In the genomic region with DNA sequence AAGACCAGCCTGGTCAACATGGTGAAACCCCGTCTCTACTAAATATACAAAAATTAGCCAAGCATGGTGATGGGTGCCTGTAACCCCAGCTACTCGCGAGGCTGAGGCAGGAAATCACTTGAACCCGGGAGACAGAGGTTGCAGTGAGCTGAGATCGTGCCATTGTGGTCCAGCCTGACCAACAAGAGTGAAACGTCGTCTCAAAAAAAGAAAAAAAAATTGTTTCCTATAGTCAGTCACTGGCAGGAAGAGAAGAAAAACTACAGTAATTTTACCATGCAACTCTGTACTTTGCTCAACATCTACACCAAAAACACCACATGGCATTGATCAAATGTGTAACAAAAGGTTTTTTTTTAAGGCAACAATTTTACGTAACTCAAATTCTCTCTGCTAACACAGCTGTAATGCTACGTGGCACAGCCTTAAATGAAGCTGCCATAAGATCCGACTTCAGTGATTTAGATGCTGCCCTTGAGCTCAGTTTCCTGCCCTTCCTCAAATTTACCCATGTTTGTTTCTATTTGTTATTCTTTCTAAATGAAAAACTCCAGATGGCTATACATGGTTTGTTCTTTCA, we compare ENCODE assay signal across 27 cellular contexts. TPM values are rescaled to one million over a fixed set of nuclear protein-coding genes. Genes with fewer than 3 reads are reported as not detected.
DNase-seq lines count a peak whose midpoint lies in the region; ATAC-seq and TF ChIP-seq lines count a peak whose summit lies in the region.
"Had no signal": no experiment of that assay in that cellular context is flagged by ENCODE, and none has a peak within 500 bp of the region (broad histone marks: within the 10 kb centered on the region; RNA-seq: fewer than 3 reads in every experiment).

No MANE protein-coding gene starts in this region.

- H3K4me1 Mint-ChIP-seq in CD8-positive, alpha-beta T cell (ENCODE audit: low read depth) = peaks cover 24% of the 10 kb centered on the region
- H3K4me1 Mint-ChIP-seq in naive thymus-derived CD4-positive, alpha-beta T cell = peaks cover 13 to 37% (median 15%) of the 10 kb centered on the region in 7 donors

- H3K4me3 ChIP-seq in AG09309 (ENCODE audit: control insufficient read depth, low read depth, low read length) (no peak overlapping the region), adipocyte (ENCODE audit: low read length) (no peak overlapping the region)
- H3K4me3 ChIP-seq in CD8-positive, alpha-beta T cell (ENCODE audit: low read depth, low read length) = no peak overlapping the region
- no peak overlapping the region for H3K4me3 ChIP-seq in naive thymus-derived CD4-positive, alpha-beta T cell (ENCODE audit: low read length)
- H3K4me3 ChIP-seq: ascending aorta, SJCRH30, thyroid gland had no signal

- POLR2A ChIA-PET in CD8-positive, alpha-beta T cell (lab: Charles Lee) = interaction anchor here (0.6 to 1.1 kb wide), 2 partner anchors 9 to 74 kb away, joined by 3 to 4 read pairs; no protein-coding TSS in a partner anchor
- POLR2A ChIA-PET in naive thymus-derived CD4-positive, alpha-beta T cell (lab: Charles Lee) = interaction anchor here (1.6 kb wide), 1 partner anchor 40 kb away, joined by 5 read pairs; a partner anchor contains a TSS

- no peak overlapping the region for H3K9ac ChIP-seq in adipocyte (ENCODE audit: low read length)

- ATAC-seq in CD8-positive, alpha-beta T cell = no peak
- ATAC-seq in naive thymus-derived CD4-positive, alpha-beta T cell = no peak
- ATAC-seq: esophagus mucosa, Panc1 had no signal

- TF ChIP-seq CTCF in AG09309 (IDR thresholded peaks at IDR 0.05; ENCODE audit: control insufficient read depth, insufficient read depth, low read depth, low read length, missing control alignments) = no peak
- no peak for TF ChIP-seq CTCF in CD8-positive, alpha-beta T cell (IDR thresholded peaks at IDR 0.05)

- H3K27ac ChIP-seq in CD8-positive, alpha-beta T cell (ENCODE audit: low read depth, low read length) = no peak overlapping the region
- H3K27ac ChIP-seq in naive thymus-derived CD4-positive, alpha-beta T cell (ENCODE audit: low read depth, low read length) = no peak overlapping the region
- H3K27ac ChIP-seq: ascending aorta, SJCRH30, thyroid gland had no signal

- H3K27me3 Mint-ChIP-seq in CD8-positive, alpha-beta T cell (ENCODE audit: low read depth) = no peaks in the 10 kb centered on the region
- H3K27me3 Mint-ChIP-seq in naive thymus-derived CD4-positive, alpha-beta T cell = no peaks in the 10 kb centered on the region
- H3K27me3 Mint-ChIP-seq: central memory CD8-positive, alpha-beta T cell had no signal

- H3K9me3 ChIP-seq in CD8-positive, alpha-beta T cell (ENCODE audit: low read length) = no peaks in the 10 kb centered on the region
- H3K9me3 ChIP-seq in adipocyte (ENCODE audit: control insufficient read depth, low read length) = no peaks in the 10 kb centered on the region
- H3K9me3 ChIP-seq in naive thymus-derived CD4-positive, alpha-beta T cell (ENCODE audit: control insufficient read depth in 2 of 3, low read length in 3 of 3) = no peaks in the 10 kb centered on the region
- H3K9me3 ChIP-seq: ascending aorta, Caco-2, SJCRH30, thyroid gland had no signal

- H3K4me1 ChIP-seq in CD8-positive, alpha-beta T cell (ENCODE audit: insufficient read depth, low read length) = no peaks in the 10 kb centered on the region
- H3K4me1 ChIP-seq in adipocyte (ENCODE audit: control insufficient read depth, insufficient read depth, low read length) = peaks cover 27% of the 10 kb centered on the region
- H3K4me1 ChIP-seq in naive thymus-derived CD4-positive, alpha-beta T cell (ENCODE audit: control insufficient read depth in 2 of 2, insufficient read depth in 2 of 2, low read length in 2 of 2) = peaks cover 0 to 4% of the 10 kb centered on the region in 2 donors
- H3K4me1 ChIP-seq: ascending aorta, Caco-2, SJCRH30, thyroid gland had no signal

- DNase-seq in AG09309 (ENCODE audit: low read depth) (peak; percentile 34), adipocyte (ENCODE audit: low read depth) (peak; percentile 62), SW480 (ENCODE audit: low spot score) (no peak), NCI-H446 (lab: John Stamatoyannopoulos, UW) (no peak), KG1 (lab: John Stamatoyannopoulos, UW) (no peak)
- no peak for DNase-seq in CD8-positive, alpha-beta T cell
- DNase-seq in naive thymus-derived CD4-positive, alpha-beta T cell = no peak
- DNase-seq: activated CD4-positive, CD25-positive, alpha-beta regulatory T cell; activated naive CD4-positive, alpha-beta T cell; AML-193; Caco-2; H7; Kasumi-1; mesendoderm; NCI-H1092; NCI-H2029 treated with DMSO at 0.1 percent for 48 hours; NCI-H446 treated with DMSO at 0.1 percent for 48 hours; posterior cingulate gyrus; SJCRH30; stimulated activated CD4-positive, alpha-beta T cell treated with anti-CD3 and anti-CD28 coated beads, Interleukin-1b, Interleukin-23, amount 100 ng/mL, for 48 hours; stimulated activated naive CD4-positive, alpha-beta T cell treated with Interleukin-2 at 50 U/mL for 16 hours; thyroid gland had no signal

- CTCF ChIA-PET in CD8-positive, alpha-beta T cell (lab: Charles Lee) = interaction anchor here (1.1 to 1.4 kb wide), 2 partner anchors 68 to 102 kb away, joined by 3 read pairs; no protein-coding TSS in a partner anchor
- CTCF ChIA-PET in naive thymus-derived CD4-positive, alpha-beta T cell (lab: Charles Lee) = no interaction called here

- H3K27ac Mint-ChIP-seq in CD8-positive, alpha-beta T cell = peak overlapping the region; percentile 69
- H3K27ac Mint-ChIP-seq in naive thymus-derived CD4-positive, alpha-beta T cell = peak overlapping the region in 6 of 9 donors; percentile 15 to 47 (median 22)
- H3K27ac Mint-ChIP-seq: T-helper 2 cell treated with Interferon-gamma antibody and Interleukin-4, amounts not matched to agents 5 μg/mL and 100 μg/mL, for 36 hours had no signal

- no peak overlapping the region for H3K4me3 Mint-ChIP-seq in CD8-positive, alpha-beta T cell
- H3K4me3 Mint-ChIP-seq in naive thymus-derived CD4-positive, alpha-beta T cell = no peak overlapping the region
- H3K4me3 Mint-ChIP-seq: central memory CD8-positive, alpha-beta T cell; T-helper 2 cell treated with Interferon-gamma antibody and Interleukin-4, amounts not matched to agents 5 μg/mL and 100 μg/mL, for 36 hours had no signal

- no peaks in the 10 kb centered on the region for H3K9me3 Mint-ChIP-seq in CD8-positive, alpha-beta T cell
- no peaks in the 10 kb centered on the region for H3K9me3 Mint-ChIP-seq in naive thymus-derived CD4-positive, alpha-beta T cell
- H3K9me3 Mint-ChIP-seq: central memory CD8-positive, alpha-beta T cell; T-helper 2 cell treated with Interferon-gamma antibody and Interleukin-4, amounts not matched to agents 5 μg/mL and 100 μg/mL, for 36 hours had no signal

- intact Hi-C loops in CD8-positive, alpha-beta T cell (cut with DNase I, micrococcal nuclease) = loop anchor here in 1 of 2 experiments (10.0 kb wide), 1 partner anchor 165 kb away; no protein-coding TSS in a partner anchor
- intact Hi-C loops in naive thymus-derived CD4-positive, alpha-beta T cell (cut with micrococcal nuclease) = no loop called here

- H3K36me3 ChIP-seq in CD8-positive, alpha-beta T cell (ENCODE audit: insufficient read depth, low read length) = peaks cover 46% of the 10 kb centered on the region
- peaks cover 60% of the 10 kb centered on the region for H3K36me3 ChIP-seq in adipocyte (ENCODE audit: control insufficient read depth, insufficient read depth, low read length, severe bottlenecking)
- H3K36me3 ChIP-seq in naive thymus-derived CD4-positive, alpha-beta T cell (ENCODE audit: control insufficient read depth in 2 of 3, insufficient read depth in 3 of 3, low read length in 3 of 3) = peaks cover 23 to 64% (median 29%) of the 10 kb centered on the region in 3 experiments

- no peaks in the 10 kb centered on the region for H3K27me3 ChIP-seq in CD8-positive, alpha-beta T cell (ENCODE audit: insufficient read depth, low read length)
- H3K27me3 ChIP-seq in adipocyte (replicated peaks; ENCODE audit: control insufficient read depth, insufficient read depth, low read length) = no peaks in the 10 kb centered on the region
- no peaks in the 10 kb centered on the region for H3K27me3 ChIP-seq in naive thymus-derived CD4-positive, alpha-beta T cell (ENCODE audit: control insufficient read depth in 2 of 2, insufficient read depth in 2 of 2, low read length in 2 of 2)
- H3K27me3 ChIP-seq: ascending aorta, SJCRH30, thyroid gland had no signal

- peaks cover 87% of the 10 kb centered on the region for H3K36me3 Mint-ChIP-seq in CD8-positive, alpha-beta T cell
- peaks cover 0 to 57% (median 42%) of the 10 kb centered on the region in 5 donors for H3K36me3 Mint-ChIP-seq in naive thymus-derived CD4-positive, alpha-beta T cell

RNA-seq across cellular contexts. Expression of a gene that starts 40.2 kb away (rescaled TPM):
- total RNA-seq in CD8-positive, alpha-beta T cell = 100 to 1,000 TPM; 165 to 177 TPM
- total RNA-seq in naive thymus-derived CD4-positive, alpha-beta T cell = 100 to 1,000 TPM; 216 to 249 (median 236) TPM
- polyA plus RNA-seq in naive thymus-derived CD4-positive, alpha-beta T cell = 100 to 1,000 TPM in 1 of 2 donors, 10 to 100 TPM in 1; 81.2 to 114 TPM

Comparison
In these comparisons a context has a peak if more than half of its experiments do, and no peak if none do; other contexts are left out.
1. DNase-seq: peak in AG09309 (single experiment) and adipocyte (single experiment); none in CD8-positive, alpha-beta T cell (0 of 7), naive thymus-derived CD4-positive, alpha-beta T cell (0 of 9), SW480 (single experiment), NCI-H446 (0 of 2) and KG1 (single experiment).